16 cellular contexts compared by ENCODE assay signal in genomic region chr1:45335732-45336365, GRCh38. TPM values are rescaled to one million over a fixed set of nuclear protein-coding genes. Genes with fewer than 3 reads are reported as not detected.
DNase-seq lines count a peak whose midpoint lies in the region; ATAC-seq and TF ChIP-seq lines count a peak whose summit lies in the region.
"Had no signal": no experiment of that assay in that cellular context is flagged by ENCODE, and none has a peak within 500 bp of the region (broad histone marks: within the 10 kb centered on the region; RNA-seq: fewer than 3 reads in every experiment).

No MANE protein-coding gene starts in this region.

- H3K9me3 ChIP-seq in Peyer's patch, result no peaks in the 10 kb centered on the region
- H3K9me3 ChIP-seq in hepatocyte (ENCODE audit: low read depth), result no peaks in the 10 kb centered on the region
- H3K9me3 ChIP-seq: testis had no signal

- peak overlapping the region in 3 of 4 donors; percentile 2 to 76 (median 49) for H3K27ac ChIP-seq in Peyer's patch
- peak overlapping the region; percentile 97 for H3K27ac ChIP-seq in hepatocyte
- H3K27ac ChIP-seq: testis had no signal

- H3K36me3 ChIP-seq in Peyer's patch (peaks cover 0 to 29% (median 0%) of the 10 kb centered on the region in 3 donors), hepatocyte (replicated peaks; ENCODE audit: insufficient read depth, low read depth) (no peaks in the 10 kb centered on the region)

- peaks cover 19% of the 10 kb centered on the region for H3K79me2 ChIP-seq in hepatocyte

- H3K4me1 ChIP-seq in Peyer's patch (peaks cover under 1 to 36% (median 5%) of the 10 kb centered on the region in 4 donors), hepatocyte (ENCODE audit: insufficient read depth) (peaks cover 35% of the 10 kb centered on the region)

- ATAC-seq in HG03571 (IDR thresholded peaks at IDR 0.05; ENCODE audit: unreplicated experiment), result no peak
- ATAC-seq: sciatic nerve had no signal

- H3K4me3 ChIP-seq in Peyer's patch, result no peak overlapping the region
- H3K4me3 ChIP-seq in hepatocyte, result no peak overlapping the region
- H3K4me3 ChIP-seq: testis had no signal

- H3K27me3 ChIP-seq in Peyer's patch (no peaks in the 10 kb centered on the region), hepatocyte (no peaks in the 10 kb centered on the region)
- H3K27me3 ChIP-seq: testis had no signal

- peak overlapping the region; percentile 55 for H3K4me2 ChIP-seq in hepatocyte

- no peaks in the 10 kb centered on the region for H4K20me1 ChIP-seq in hepatocyte (ENCODE audit: insufficient read depth, poor library complexity, severe bottlenecking)

- DNase-seq in HT-29 (ENCODE audit: low spot score) (peak; percentile 81), Peyer's patch (no peak), hepatocyte (ENCODE audit: low spot score) (peak; percentile 69), renal cortical epithelial cell (ENCODE audit: low read depth) (peak; percentile 38), OCI-M2 (lab: John Stamatoyannopoulos, UW; ENCODE audit: unreplicated experiment) (no peak), EL (no peak)
- DNase-seq: activated CD4-positive, alpha-beta T cell treated with anti-CD3 and anti-CD28 coated beads, Interleukin-2, amount 50 U/mL, for 48 hours; DMS153; IMR-90; NCI-H2081 treated with DMSO at 0.1 percent for 48 hours; stimulated activated CD4-positive, alpha-beta T cell treated with anti-CD3 and anti-CD28 coated beads, Interleukin-2, amount 100 ng/mL, for 24 hours; testis had no signal

- no peaks in the 10 kb centered on the region for H3K9me2 ChIP-seq in hepatocyte (replicated peaks; ENCODE audit: insufficient read depth)

- TF ChIP-seq CTCF in Peyer's patch (IDR thresholded peaks at IDR 0.05), result no peak
- TF ChIP-seq CTCF in hepatocyte (IDR thresholded peaks at IDR 0.05; ENCODE audit: poor library complexity), result no peak

- H2AFZ ChIP-seq in hepatocyte, result no peak overlapping the region

- 33% methylated on average over 4 of the region's 4 CpGs for WGBS in hepatocyte (ENCODE audit: low lambda C conversion rate, missing lambda C conversion rate)

- TF ChIP-seq POLR2A in Peyer's patch (IDR thresholded peaks at IDR 0.05), result no peak

RNA-seq across cellular contexts. Expression of gene TOE1, which starts 4.1 kb away (rescaled TPM):
- 20.5 and 24.2 TPM in 2 replicates for total RNA-seq in HT-29 (2014; rRNA removed; shearing (Covaris generic))
- total RNA-seq in Peyer's patch (10 to 100 TPM in 2 of 4 donors, 1 to 10 TPM in 2; 8.8 to 16.4 (median 11.3) TPM), hepatocyte (10.4 and 10.6 TPM in 2 replicates), renal cortical epithelial cell (10.4 and 13.5 TPM in 2 replicates)
- polyA plus RNA-seq in hepatocyte, result 12.2 and 17.4 TPM in 2 replicates

RNA-seq across cellular contexts. Expression of gene MUTYH, which starts 4.4 kb away (rescaled TPM):
- total RNA-seq in HT-29 (2014; rRNA removed; shearing (Covaris generic)), result 32.6 and 36.0 TPM in 2 replicates
- total RNA-seq in Peyer's patch, result 10 to 100 TPM; 28.1 to 73.1 (median 50.7) TPM
- 16.6 and 23.5 TPM in 2 replicates for total RNA-seq in hepatocyte
- polyA plus RNA-seq in hepatocyte, result 24.9 and 29.6 TPM in 2 replicates
- 9.4 and 13.5 TPM in 2 replicates for total RNA-seq in renal cortical epithelial cell

RNA-seq across cellular contexts. Expression of gene HPDL, which starts 9.2 kb away (rescaled TPM):
- total RNA-seq in HT-29 (2014; rRNA removed; shearing (Covaris generic)), result 101 and 113 TPM in 2 replicates
- total RNA-seq in Peyer's patch (10 to 100 TPM in 1 of 4 donors, 1 to 10 TPM in 2, under 1 TPM in 1; 0.88 to 24.8 (median 7.9) TPM), hepatocyte (3.9 and 6.2 TPM in 2 replicates), renal cortical epithelial cell (0.30 and 0.52 TPM in 2 replicates)
- polyA plus RNA-seq in hepatocyte, result 5.1 and 5.8 TPM in 2 replicates
- total RNA-seq: H4 had no signal
- polyA plus RNA-seq: neural cell had no signal

Comparison
In these comparisons a context has a peak if more than half of its experiments do, and no peak if none do; other contexts are left out.
1. DNase-seq: peak in HT-29 (single experiment), hepatocyte (single experiment) and renal cortical epithelial cell (single experiment); none in Peyer's patch (0 of 3), OCI-M2 (single experiment) and EL (single experiment).